ENCODE assay signal across 26 cellular contexts in the genomic region with DNA sequence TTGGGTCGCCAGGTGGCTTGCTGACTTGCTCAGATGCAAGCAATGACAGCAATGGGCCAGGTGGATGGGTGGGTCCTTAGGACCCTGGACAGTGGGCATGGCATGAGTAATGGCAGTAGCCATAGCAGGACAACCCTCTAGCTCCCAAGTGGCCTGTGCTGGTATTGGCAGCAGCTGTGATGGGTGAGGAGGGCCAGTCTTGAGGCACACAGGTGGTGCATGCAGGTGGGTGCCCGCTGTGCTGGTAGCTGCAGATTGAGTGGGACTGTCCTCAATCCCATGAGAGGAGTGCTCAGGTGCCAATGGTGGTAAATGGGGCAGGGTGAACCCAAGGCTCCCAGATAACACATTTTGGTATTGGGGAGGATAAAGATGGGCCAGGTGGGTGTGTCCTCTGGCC. TPM values are rescaled to one million over a fixed set of nuclear protein-coding genes. Genes with fewer than 3 reads are reported as not detected.
DNase-seq lines count a peak whose midpoint lies in the region; ATAC-seq, FAIRE-seq and TF ChIP-seq lines count a peak whose summit lies in the region.
"Had no signal": no experiment of that assay in that cellular context is flagged by ENCODE, and none has a peak within 500 bp of the region (broad histone marks: within the 10 kb centered on the region; RNA-seq: fewer than 3 reads in every experiment).

No MANE protein-coding gene starts in this region.

- H4K8ac ChIP-seq in H1 (ENCODE audit: extremely low read depth, insufficient read depth, low read length) (no peak overlapping the region), trophoblast cell (ENCODE audit: low read depth, low read length) (no peak overlapping the region)

- H4K91ac ChIP-seq in H1 (replicated peaks; ENCODE audit: insufficient read length, low read length) (no peak overlapping the region), trophoblast cell (ENCODE audit: low read depth, low read length) (no peak overlapping the region)

- H3K27me3 ChIP-seq in H1 (replicated peaks in 1 of 4; ENCODE audit: control insufficient read depth in 3 of 4, extremely low read depth in 1 of 4, insufficient read depth in 3 of 4, low read length in 3 of 4) (no peaks in the 10 kb centered on the region), trophoblast cell (ENCODE audit: insufficient read depth, low read length) (no peaks in the 10 kb centered on the region), lower lobe of right lung (ENCODE audit: low read depth) (no peaks in the 10 kb centered on the region)
- H3K27me3 ChIP-seq: BE2C, BLaER1 had no signal

- no peak overlapping the region for H2BK120ac ChIP-seq in H1 (replicated peaks; ENCODE audit: low read depth, low read length)
- H2BK120ac ChIP-seq in trophoblast cell (ENCODE audit: insufficient read depth, low read length, poor library complexity) = no peak overlapping the region

- no peaks in the 10 kb centered on the region for H3K4me1 Mint-ChIP-seq in WTC11
- H3K4me1 Mint-ChIP-seq in naive thymus-derived CD8-positive, alpha-beta T cell = no peaks in the 10 kb centered on the region
- H3K4me1 Mint-ChIP-seq: CD14-positive monocyte; CD4-positive, alpha-beta memory T cell; CD4-positive, CD25-positive, alpha-beta regulatory T cell had no signal

- H3K27me3 Mint-ChIP-seq in WTC11 (ENCODE audit: low read depth) = no peaks in the 10 kb centered on the region
- H3K27me3 Mint-ChIP-seq in naive thymus-derived CD8-positive, alpha-beta T cell = peaks cover 15 to 39% (median 15%) of the 10 kb centered on the region in 5 donors
- H3K27me3 Mint-ChIP-seq: CD4-positive, CD25-positive, alpha-beta regulatory T cell had no signal

- no peaks in the 10 kb centered on the region for H3K4me1 ChIP-seq in H1 (replicated peaks in 1 of 4; ENCODE audit: control insufficient read depth in 3 of 4, insufficient read depth in 4 of 4, low read length in 3 of 4)
- no peaks in the 10 kb centered on the region for H3K4me1 ChIP-seq in trophoblast cell (ENCODE audit: control insufficient read depth in 1 of 2, insufficient read depth in 2 of 2, low read length in 2 of 2)
- no peaks in the 10 kb centered on the region for H3K4me1 ChIP-seq in lower lobe of right lung
- H3K4me1 ChIP-seq: BE2C, BLaER1, Caco-2 had no signal

- H3K23ac ChIP-seq in H1 (ENCODE audit: insufficient read length) = no peak overlapping the region
- H3K23ac ChIP-seq in trophoblast cell (ENCODE audit: low read length) = no peak overlapping the region

- no peak overlapping the region for H4K12ac ChIP-seq in trophoblast cell (ENCODE audit: low read depth, low read length)

- no peak for TF ChIP-seq POLR2A in H1 (IDR thresholded peaks at IDR 0.05; ENCODE audit: control extremely low read depth in 1 of 2, low read depth in 2 of 2, low read length in 2 of 2)

- 0 out of 2 replicates have a peak, but pooled peaks cover 4% of the 10 kb centered on the region for H3K9me3 Mint-ChIP-seq in WTC11
- peaks cover 8 to 38% (median 17%) of the 10 kb centered on the region in 9 donors for H3K9me3 Mint-ChIP-seq in naive thymus-derived CD8-positive, alpha-beta T cell

- no peak overlapping the region for H2BK15ac ChIP-seq in H1 (ENCODE audit: low read length)

- no peaks in the 10 kb centered on the region for H3K79me1 ChIP-seq in H1 (ENCODE audit: low read depth, low read length)
- no peaks in the 10 kb centered on the region for H3K79me1 ChIP-seq in trophoblast cell (ENCODE audit: low read length)

- H2BK12ac ChIP-seq in H1 (ENCODE audit: low read depth, low read length) (no peak overlapping the region), trophoblast cell (ENCODE audit: low read length) (no peak overlapping the region)

- H2AFZ ChIP-seq in H1 (ENCODE audit: low read length) = no peak overlapping the region
- no peak overlapping the region for H2AFZ ChIP-seq in trophoblast cell (ENCODE audit: insufficient read depth, low read length, poor library complexity)

- peak overlapping the region; percentile 32; the same call in 1 of the 2 replicates for H2BK20ac ChIP-seq in H1 (ENCODE audit: low read length)

- H3K4me2 ChIP-seq in H1 (ENCODE audit: insufficient read depth in 1 of 2, low read depth in 2 of 2, low read length in 2 of 2) = no peak overlapping the region
- no peak overlapping the region for H3K4me2 ChIP-seq in trophoblast cell (ENCODE audit: low read length)
- H3K4me2 ChIP-seq: BLaER1 had no signal

- no peak for TF ChIP-seq EP300 in H1 (IDR thresholded peaks at IDR 0.05; ENCODE audit: borderline replicate concordance in 1 of 2, low read depth in 2 of 2, low read length in 2 of 2)

- CTCF ChIA-PET in WTC11 (lab: Charles Lee) (no interaction called here), H1 (lab: Charles Lee; ENCODE audit: partially characterized antibody) (interaction anchor here (1.3 to 1.5 kb wide), 3 partner anchors 13 to 24 kb away, joined by 3 to 6 read pairs (median 3); partner anchors contain the start of gene AGBL1)

- H3K9me3 ChIP-seq in H1 (ENCODE audit: insufficient read depth in 2 of 2, low read depth in 1 of 2, low read length in 1 of 2) = no peaks in the 10 kb centered on the region
- peaks cover 6% of the 10 kb centered on the region for H3K9me3 ChIP-seq in trophoblast cell (ENCODE audit: insufficient read depth, low read depth, low read length)
- H3K9me3 ChIP-seq in lower lobe of right lung = no peaks in the 10 kb centered on the region
- H3K9me3 ChIP-seq: BE2C, Caco-2 had no signal

- no peak overlapping the region for H2AK5ac ChIP-seq in H1 (ENCODE audit: low read depth, low read length)
- no peak overlapping the region for H2AK5ac ChIP-seq in trophoblast cell (ENCODE audit: low read length)

- WGBS in H1 (ENCODE audit: extremely low coverage in 1 of 2, insufficient coverage in 1 of 2, insufficient read length in 1 of 2, insufficient replicate concordance in 2 of 2, low coverage in 1 of 2, low lambda C conversion rate in 2 of 2, missing lambda C conversion rate in 1 of 2), 2 experiments = 89% methylated on average over 2 of the region's 2 CpGs; no CpG with 5 or more reads in 1 of the 2 experiments
- no CpG with 5 or more reads among the region's 2 CpGs for WGBS in trophoblast cell (ENCODE audit: extremely low coverage, insufficient coverage, insufficient read length)

- no peaks in the 10 kb centered on the region for H4K20me1 ChIP-seq in H1 (replicated peaks in 1 of 2; ENCODE audit: control insufficient read depth in 1 of 2, insufficient read depth in 2 of 2, low read length in 2 of 2)
- H4K20me1 ChIP-seq: BLaER1 had no signal

- H3K4me3 ChIP-seq in H1 (ENCODE audit: extremely low read depth in 1 of 4, insufficient read depth in 2 of 4, low read depth in 3 of 4, low read length in 4 of 4) = no peak overlapping the region
- H3K4me3 ChIP-seq in trophoblast cell (ENCODE audit: low read depth, low read length) = peak overlapping the region; percentile 18
- no peak overlapping the region for H3K4me3 ChIP-seq in lower lobe of right lung
- H3K4me3 ChIP-seq: BLaER1 had no signal

- no peak overlapping the region for H3K4me3 Mint-ChIP-seq in WTC11
- no peak overlapping the region for H3K4me3 Mint-ChIP-seq in naive thymus-derived CD8-positive, alpha-beta T cell
- H3K4me3 Mint-ChIP-seq: CD14-positive monocyte; CD4-positive, alpha-beta memory T cell; CD4-positive, CD25-positive, alpha-beta regulatory T cell had no signal

- H3K4ac ChIP-seq in H1 (replicated peaks; ENCODE audit: insufficient read length, low read depth, low read length) (no peak overlapping the region), trophoblast cell (ENCODE audit: low read depth, low read length) (no peak overlapping the region)

- H3K27ac ChIP-seq in H1 (ENCODE audit: low read depth, low read length) = no peak overlapping the region
- H3K27ac ChIP-seq in trophoblast cell (ENCODE audit: low read depth, low read length) = no peak overlapping the region
- H3K27ac ChIP-seq in lower lobe of right lung = no peak overlapping the region
- H3K27ac ChIP-seq: BLaER1 had no signal

- ATAC-seq in WTC11 (no peak), HG02884 (IDR thresholded peaks at IDR 0.05; ENCODE audit: unreplicated experiment) (no peak), lower lobe of right lung (no peak)
- no peak for ATAC-seq in naive thymus-derived CD8-positive, alpha-beta T cell

- no peak for DNase-seq in WTC11 (ENCODE audit: low spot score)
- no peak for DNase-seq in H1 (ENCODE audit: low read depth in 1 of 2, low spot score in 2 of 2)
- DNase-seq in trophoblast cell = no peak
- no peak for DNase-seq in naive thymus-derived CD8-positive, alpha-beta T cell
- no peak for DNase-seq in NCI-H1930 (lab: John Stamatoyannopoulos, UW)
- DNase-seq in lower lobe of right lung = no peak
- DNase-seq: 8988T; ACHN; BE2C; C1 segment of cervical spinal cord; Caco-2; Calu3; CD4-positive, alpha-beta memory T cell; CD4-positive, CD25-positive, alpha-beta regulatory T cell; DMS79 treated with DMSO at 0.1 percent for 48 hours; GF-D8 had no signal

- H3K27ac Mint-ChIP-seq in WTC11 = no peak overlapping the region
- H3K27ac Mint-ChIP-seq in naive thymus-derived CD8-positive, alpha-beta T cell = peak overlapping the region in 1 of 10 donors; percentile 54
- H3K27ac Mint-ChIP-seq: CD14-positive monocyte; CD4-positive, alpha-beta memory T cell; CD4-positive, CD25-positive, alpha-beta regulatory T cell had no signal

- H3K9ac ChIP-seq in H1 (replicated peaks in 1 of 4; ENCODE audit: extremely low read depth in 1 of 4, low read depth in 3 of 4, low read length in 3 of 4) = no peak overlapping the region; a peak in 1 of 7 replicates
- H3K9ac ChIP-seq in trophoblast cell (ENCODE audit: low read length) = no peak overlapping the region
- H3K9ac ChIP-seq: BLaER1 had no signal

- intact Hi-C loops in lower lobe of right lung (cut with DNase I) = no loop called here

- no peak overlapping the region for H3K18ac ChIP-seq in H1 (ENCODE audit: extremely low read depth, low read length)
- no peak overlapping the region for H3K18ac ChIP-seq in trophoblast cell (ENCODE audit: low read length)

- POLR2A ChIA-PET in WTC11 (lab: Charles Lee) = no interaction called here
- POLR2A ChIA-PET in H1 (lab: Charles Lee; ENCODE audit: partially characterized antibody) = no interaction called here
- POLR2A ChIA-PET in naive thymus-derived CD8-positive, alpha-beta T cell (lab: Charles Lee) = no interaction called here

- no peaks in the 10 kb centered on the region for H3K36me3 ChIP-seq in H1 (ENCODE audit: control insufficient read depth in 2 of 4, insufficient read depth in 4 of 4, low read length in 3 of 4)
- no peaks in the 10 kb centered on the region for H3K36me3 ChIP-seq in trophoblast cell (ENCODE audit: control insufficient read depth in 1 of 2, insufficient read depth in 2 of 2, low read length in 2 of 2)
- no peaks in the 10 kb centered on the region for H3K36me3 ChIP-seq in lower lobe of right lung
- H3K36me3 ChIP-seq: BE2C, BLaER1 had no signal

- no peaks in the 10 kb centered on the region for H3K36me3 Mint-ChIP-seq in WTC11
- peaks cover 0 to 4% (median 2%) of the 10 kb centered on the region in 3 donors for H3K36me3 Mint-ChIP-seq in naive thymus-derived CD8-positive, alpha-beta T cell
- H3K36me3 Mint-ChIP-seq: CD14-positive monocyte; CD4-positive, alpha-beta memory T cell; CD4-positive, CD25-positive, alpha-beta regulatory T cell had no signal

- H3K14ac ChIP-seq in H1 (ENCODE audit: insufficient read length) = no peak overlapping the region
- H3K14ac ChIP-seq in trophoblast cell (ENCODE audit: low read length) = no peak overlapping the region

- no peak for TF ChIP-seq RAD21 in H1 (IDR thresholded peaks at IDR 0.05 in 1 of 2, conservative IDR thresholded peaks at IDR 0.05 in 1 of 2; ENCODE audit: low read depth in 2 of 2, low read length in 2 of 2)

- H4K5ac ChIP-seq in H1 (ENCODE audit: insufficient read length, low read depth, low read length) = no peak overlapping the region

- H3K79me2 ChIP-seq in H1 (ENCODE audit: control insufficient read depth in 1 of 2, insufficient read depth in 2 of 2, low read length in 2 of 2) (no peaks in the 10 kb centered on the region), trophoblast cell (ENCODE audit: control insufficient read depth, insufficient read depth, low read length, poor library complexity) (no peaks in the 10 kb centered on the region)

- FAIRE-seq in H1 (lab: Jason Lieb, UNC) = no peak
- FAIRE-seq: A204.1, D721Med, G401.6, GM12891, GM19239 had no signal

- no peak overlapping the region for H2BK5ac ChIP-seq in H1 (ENCODE audit: low read depth, low read length)
- H2BK5ac ChIP-seq in trophoblast cell (ENCODE audit: low read depth, low read length, poor library complexity) = no peak overlapping the region

- TF ChIP-seq CTCF in WTC11 (IDR thresholded peaks at IDR 0.05) = no peak
- no peak for TF ChIP-seq CTCF in H1 (IDR thresholded peaks at IDR 0.05; ENCODE audit: control extremely low read depth in 1 of 3, insufficient read depth in 1 of 3, low read depth in 1 of 3, low read length in 3 of 3)
- no peak for TF ChIP-seq CTCF in lower lobe of right lung (IDR thresholded peaks at IDR 0.05)

- H3K23me2 ChIP-seq in H1 (ENCODE audit: low read depth, low read length) = no peaks in the 10 kb centered on the region

- H3K56ac ChIP-seq in H1 (replicated peaks; ENCODE audit: insufficient read length, low read depth, low read length) = no peak overlapping the region

RNA-seq across cellular contexts. Expression of gene AGBL1, which starts 24.2 kb away (rescaled TPM):
- total RNA-seq in WTC11 (2021) (0.07 TPM in 1 of 3 replicates, not detected in the others), lower lobe of right lung (12.0 TPM)
- not detected in 2 replicates for total RNA-seq in H1 (2021; fragmentation: NEBNext Ultra II Directional; extraction: Animal tissue kit (Norgen Biotek cat#: 25700))
- polyA plus RNA-seq in H1 (2011; rRNA removed) = not detected in 2 replicates
- polyA plus RNA-seq in H1 (2011; cell fraction: cytosol; rRNA removed) = not detected
- polyA plus RNA-seq in H1 (2011; cell fraction: nucleus; rRNA removed) = 0.07 TPM
- polyA plus RNA-seq in H1 (2012, experiment 1 of 2) = not detected in 4 replicates
- polyA plus RNA-seq in H1 (2012, experiment 2 of 2) = not detected
- polyA plus RNA-seq in H1 (2013, experiment 1 of 2) = not detected
- polyA plus RNA-seq in H1 (2013, experiment 2 of 2) = not detected
- polyA minus RNA-seq in H1 (2011; rRNA and poly(A)+ RNA removed) = 0.38 TPM in 1 of 2 replicates, not detected in the other
- not detected for polyA minus RNA-seq in H1 (2011; cell fraction: cytosol; rRNA and poly(A)+ RNA removed)
- polyA minus RNA-seq in H1 (2011; cell fraction: nucleus; rRNA and poly(A)+ RNA removed) = 0.40 TPM
- not detected in 2 replicates for polyA plus RNA-seq in trophoblast cell (2013)
- not detected for total RNA-seq in naive thymus-derived CD8-positive, alpha-beta T cell
- polyA plus RNA-seq in naive thymus-derived CD8-positive, alpha-beta T cell = not detected
- total RNA-seq: A673; Caco-2; Calu3; CD4-positive, alpha-beta memory T cell; CD4-positive, CD25-positive, alpha-beta regulatory T cell had no signal
- polyA plus RNA-seq: AG04450; CD14-positive monocyte; CD4-positive, alpha-beta memory T cell; CD4-positive, CD25-positive, alpha-beta regulatory T cell had no signal

Comparison
In these comparisons a context has a peak if more than half of its experiments do, and no peak if none do; other contexts are left out.
1. RNA of gene AGBL1, which starts 24.2 kb away (total RNA-seq): 12.0 TPM in lower lobe of right lung (single experiment); 0.07 TPM in WTC11, not detected in H1 and not detected in naive thymus-derived CD8-positive, alpha-beta T cell; every median in the first group is over 10 times any median in the second.